ENCODE assay signal across 1 cellular context in the genomic region with DNA sequence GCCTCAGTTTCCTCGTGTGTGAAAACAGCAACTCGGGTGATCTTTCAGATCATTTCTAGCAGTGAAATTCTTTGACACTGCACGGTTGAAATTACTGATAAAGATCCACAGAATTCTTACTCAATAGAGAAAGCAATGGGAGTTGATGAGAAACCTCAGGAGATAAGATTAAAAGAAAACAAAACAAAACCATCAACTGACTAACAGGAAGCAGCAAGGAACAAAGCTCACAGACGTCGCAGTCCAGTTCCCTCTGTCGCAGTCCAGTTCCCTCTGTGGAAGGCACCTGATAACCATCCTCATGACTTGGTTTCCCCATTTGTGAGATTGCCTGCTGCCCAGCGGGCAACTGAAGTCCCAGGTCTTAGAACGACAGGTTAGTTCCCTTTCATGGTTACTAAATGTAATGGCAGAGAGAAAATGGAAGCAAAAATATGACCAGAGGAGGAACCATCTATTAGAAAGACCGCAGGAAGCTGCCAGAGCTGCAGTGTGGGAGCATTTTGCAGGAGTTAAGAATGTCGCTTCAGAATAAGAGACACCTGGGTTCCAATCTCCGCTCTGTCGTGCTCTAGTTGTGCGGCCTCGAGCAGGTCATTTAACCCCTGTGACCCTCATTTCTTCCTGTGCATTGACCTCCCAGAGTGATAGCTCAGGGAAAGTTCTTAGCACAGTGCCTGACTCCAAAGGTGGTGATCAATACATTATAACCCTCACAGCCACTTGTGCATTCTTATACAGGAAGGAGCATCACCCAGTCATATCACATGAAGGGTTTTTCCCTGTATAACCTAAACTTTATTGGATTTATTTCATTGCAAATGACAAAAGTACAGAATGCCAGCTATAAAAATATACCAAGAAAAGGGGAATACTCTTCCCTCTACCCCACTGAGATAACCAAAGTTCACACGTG.
TF ChIP-seq lines count a peak whose summit lies in the region.

No MANE protein-coding gene starts in this region.

TF ChIP-seq in IMR-90, 13 proteins besides CTCF, POLR2A, EP300 and RAD21:
- TF ChIP-seq CEBPB (IDR thresholded peaks at IDR 0.05; ENCODE audit: low read depth, low read length): peak; percentile 22; the same call in 1 of the 2 replicates
- TF ChIP-seq, protein P1, sequence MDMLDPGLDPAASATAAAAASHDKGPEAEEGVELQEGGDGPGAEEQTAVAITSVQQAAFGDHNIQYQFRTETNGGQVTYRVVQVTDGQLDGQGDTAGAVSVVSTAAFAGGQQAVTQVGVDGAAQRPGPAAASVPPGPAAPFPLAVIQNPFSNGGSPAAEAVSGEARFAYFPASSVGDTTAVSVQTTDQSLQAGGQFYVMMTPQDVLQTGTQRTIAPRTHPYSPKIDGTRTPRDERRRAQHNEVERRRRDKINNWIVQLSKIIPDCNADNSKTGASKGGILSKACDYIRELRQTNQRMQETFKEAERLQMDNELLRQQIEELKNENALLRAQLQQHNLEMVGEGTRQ (IDR thresholded peaks at IDR 0.05; ENCODE audit: low read depth, low read length): no peak
